ENCODE assay signal across 8 cellular contexts in genomic region chr2:95115418-95115817, GRCh38. TPM values are rescaled to one million over a fixed set of nuclear protein-coding genes. Genes with fewer than 3 reads are reported as not detected.
DNase-seq lines count a peak whose midpoint lies in the region; TF ChIP-seq lines count a peak whose summit lies in the region.

No MANE protein-coding gene starts in this region.

- no peaks in the 10 kb centered on the region for H3K9me3 Mint-ChIP-seq in activated naive CD4-positive, alpha-beta T cell treated with anti-CD3 and anti-CD28 coated beads for 36 hours
- no peaks in the 10 kb centered on the region for H3K9me3 Mint-ChIP-seq in glutamatergic neuron (ENCODE audit: unreplicated experiment)

- no peak overlapping the region for H3K27ac Mint-ChIP-seq in activated naive CD4-positive, alpha-beta T cell treated with anti-CD3 and anti-CD28 coated beads for 36 hours
- no peak overlapping the region for H3K27ac Mint-ChIP-seq in glutamatergic neuron (ENCODE audit: unreplicated experiment)

- H3K4me1 ChIP-seq in GM23248 (ENCODE audit: insufficient read depth) = peaks cover 9% of the 10 kb centered on the region; the same call in 1 of the 2 replicates
- H3K4me1 ChIP-seq in prostate gland (replicated peaks) = no peaks in the 10 kb centered on the region
- peaks cover 31% of the 10 kb centered on the region for H3K4me1 ChIP-seq in vagina

- H3K9me3 ChIP-seq in GM23248 (ENCODE audit: low read depth) = no peaks in the 10 kb centered on the region
- H3K9me3 ChIP-seq in prostate gland = no peaks in the 10 kb centered on the region
- H3K9me3 ChIP-seq in vagina = no peaks in the 10 kb centered on the region

- H3K36me3 ChIP-seq in GM23248 (ENCODE audit: low read depth) = peaks cover 31% of the 10 kb centered on the region
- no peaks in the 10 kb centered on the region for H3K36me3 ChIP-seq in prostate gland
- H3K36me3 ChIP-seq in vagina = peaks cover 0 to 39% of the 10 kb centered on the region in 2 donors

- H3K36me3 Mint-ChIP-seq in activated naive CD4-positive, alpha-beta T cell treated with anti-CD3 and anti-CD28 coated beads for 36 hours (ENCODE audit: low read depth) = peaks cover 28% of the 10 kb centered on the region
- H3K36me3 Mint-ChIP-seq in glutamatergic neuron (ENCODE audit: unreplicated experiment) = no peaks in the 10 kb centered on the region

- H3K4me3 Mint-ChIP-seq in activated naive CD4-positive, alpha-beta T cell treated with anti-CD3 and anti-CD28 coated beads for 36 hours = no peak overlapping the region
- no peak overlapping the region for H3K4me3 Mint-ChIP-seq in glutamatergic neuron (ENCODE audit: unreplicated experiment)

- no peaks in the 10 kb centered on the region for H3K9me2 ChIP-seq in GM23248 (ENCODE audit: insufficient read depth)

- TF ChIP-seq CTCF in glutamatergic neuron (IDR thresholded peaks at IDR 0.05; ENCODE audit: partially characterized antibody, unreplicated experiment) (peak; percentile 70), prostate gland (IDR thresholded peaks at IDR 0.05) (peak in 3 of 4 experiments; percentile 47 to 72 (median 64)), vagina (IDR thresholded peaks at IDR 0.05) (peak; percentile 27 to 38 (median 37))

- H3F3A ChIP-seq in GM23248 (ENCODE audit: insufficient read depth) = peaks cover 12% of the 10 kb centered on the region; the same call in 1 of the 2 replicates

- peaks cover 35% of the 10 kb centered on the region for H3K4me1 Mint-ChIP-seq in activated naive CD4-positive, alpha-beta T cell treated with anti-CD3 and anti-CD28 coated beads for 36 hours (ENCODE audit: low read depth)
- H3K4me1 Mint-ChIP-seq in glutamatergic neuron (ENCODE audit: low read depth, unreplicated experiment) = peaks cover 1% of the 10 kb centered on the region

- H3K27me3 ChIP-seq in GM23248 (replicated peaks; ENCODE audit: insufficient read depth) = no peaks in the 10 kb centered on the region
- H3K27me3 ChIP-seq in prostate gland (replicated peaks; ENCODE audit: insufficient read depth) = no peaks in the 10 kb centered on the region
- H3K27me3 ChIP-seq in vagina = no peaks in the 10 kb centered on the region

- no peak overlapping the region for H3K9ac ChIP-seq in GM23248

- H4K20me1 ChIP-seq in GM23248 (ENCODE audit: insufficient read depth) = no peaks in the 10 kb centered on the region

- H3K79me2 ChIP-seq in GM23248 (ENCODE audit: insufficient read depth) = peaks cover 77% of the 10 kb centered on the region

- DNase-seq in GDM1 (lab: John Stamatoyannopoulos, UW) = peak; percentile 44
- peak; percentile 79 for DNase-seq in GM23248
- DNase-seq in Kasumi-1 (lab: John Stamatoyannopoulos, UW) = peak; percentile 44 to 52
- DNase-seq in SK-MEL-5 (ENCODE audit: low read depth, low spot score) = peak; percentile 82
- peak; percentile 88 for DNase-seq in activated naive CD4-positive, alpha-beta T cell treated with anti-CD3 and anti-CD28 coated beads for 36 hours
- DNase-seq in glutamatergic neuron = peak; percentile 86
- peak; percentile 67 for DNase-seq in prostate gland (ENCODE audit: low spot score)
- DNase-seq in vagina (ENCODE audit: extremely low spot score in 2 of 2) = no peak

- no peak overlapping the region for H2AFZ ChIP-seq in GM23248

- no peaks in the 10 kb centered on the region for H3K27me3 Mint-ChIP-seq in activated naive CD4-positive, alpha-beta T cell treated with anti-CD3 and anti-CD28 coated beads for 36 hours (ENCODE audit: low read depth)
- peaks cover 4% of the 10 kb centered on the region for H3K27me3 Mint-ChIP-seq in glutamatergic neuron (ENCODE audit: unreplicated experiment)

- H3K27ac ChIP-seq in GM23248 (0 out of 2 replicates have a peak overlapping the region, but pooled peaks have one; percentile 6), prostate gland (no peak overlapping the region), vagina (no peak overlapping the region)

- H3K4me2 ChIP-seq in GM23248 (ENCODE audit: unreplicated experiment) = no peak overlapping the region

- no peak overlapping the region for H3K4me3 ChIP-seq in GM23248
- no peak overlapping the region for H3K4me3 ChIP-seq in prostate gland
- no peak overlapping the region for H3K4me3 ChIP-seq in vagina

- in situ Hi-C loops in GM23248 (cut with MboI) (no loop called here), SK-MEL-5 (cut with HindIII; ENCODE audit: low pct_unique_long_range_greater_than_20kb, low sequenced_read_pairs) (no loop called here)

- CTCF ChIA-PET in activated naive CD4-positive, alpha-beta T cell treated with anti-CD3 and anti-CD28 coated beads for 36 hours (lab: Charles Lee) = interaction anchor here (0.7 to 10.2 kb wide), 14 partner anchors 8 to 129 kb away, joined by 3 to 152 read pairs (median 6); partner anchors contain the start of genes MAL, ZNF2 and ZNF514

- TF ChIP-seq POLR2A in prostate gland (IDR thresholded peaks at IDR 0.05) (no peak), vagina (IDR thresholded peaks at IDR 0.05) (no peak)

- 14 to 15% methylated on average over 7 of the region's 7 CpGs for WGBS in GM23248 (ENCODE audit: low coverage in 1 of 2, low lambda C conversion rate in 2 of 2, missing lambda C conversion rate in 2 of 2), 2 experiments
- WGBS in prostate gland = 10% methylated on average over 7 of the region's 7 CpGs

- intact Hi-C loops in activated naive CD4-positive, alpha-beta T cell treated with anti-CD3 and anti-CD28 coated beads for 36 hours (cut with micrococcal nuclease) = loop anchor here (1.0 kb wide), 5 partner anchors 35 to 241 kb away; no protein-coding TSS in a partner anchor
- intact Hi-C loops in prostate gland (cut with DNase I) = loop anchor here (1.0 kb wide), 1 partner anchor 93 kb away; no protein-coding TSS in a partner anchor
- intact Hi-C loops in vagina (cut with DNase I) = no loop called here

RNA-seq across cellular contexts. Expression of gene MRPS5, which starts 6.2 kb away (rescaled TPM):
- total RNA-seq in GM23248 (2014; rRNA removed; shearing (Covaris generic)) = 26.1 and 34.3 TPM in 2 replicates
- polyA plus RNA-seq in GM23248 (2016; fragmentation: Nextera tagmentation; extraction: Ambion mirVana) = 38.1 and 38.4 TPM in 2 replicates
- total RNA-seq in SK-MEL-5 (2014; rRNA removed; shearing (Covaris generic)) = 114 and 124 TPM in 2 replicates
- polyA plus RNA-seq in SK-MEL-5 (2015; cell fraction: cytosol; rRNA removed) = 83.2 and 92.0 TPM in 2 replicates
- polyA plus RNA-seq in SK-MEL-5 (2015; cell fraction: nucleus; rRNA removed) = 172 and 174 TPM in 2 replicates
- 10 to 100 TPM; 90.4 to 96.0 TPM for total RNA-seq in activated naive CD4-positive, alpha-beta T cell treated with anti-CD3 and anti-CD28 coated beads for 36 hours
- 68.7 TPM for total RNA-seq in glutamatergic neuron (ENCODE audit: unreplicated experiment)
- total RNA-seq in prostate gland = 10 to 100 TPM; 35.0 to 49.9 TPM
- 55.0 TPM for total RNA-seq in vagina

RNA-seq across cellular contexts. Expression of gene ZNF514, which starts 44.2 kb away (rescaled TPM):
- 8.1 and 12.8 TPM in 2 replicates for total RNA-seq in GM23248 (2014; rRNA removed; shearing (Covaris generic))
- 5.3 and 5.6 TPM in 2 replicates for polyA plus RNA-seq in GM23248 (2016; fragmentation: Nextera tagmentation; extraction: Ambion mirVana)
- 6.8 and 7.5 TPM in 2 replicates for total RNA-seq in SK-MEL-5 (2014; rRNA removed; shearing (Covaris generic))
- polyA plus RNA-seq in SK-MEL-5 (2015; cell fraction: cytosol; rRNA removed) = 4.3 and 5.3 TPM in 2 replicates
- 30.5 and 42.8 TPM in 2 replicates for polyA plus RNA-seq in SK-MEL-5 (2015; cell fraction: nucleus; rRNA removed)
- 1 to 10 TPM; 9.1 to 9.7 TPM for total RNA-seq in activated naive CD4-positive, alpha-beta T cell treated with anti-CD3 and anti-CD28 coated beads for 36 hours
- total RNA-seq in glutamatergic neuron (ENCODE audit: unreplicated experiment) = 19.1 TPM
- total RNA-seq in prostate gland = 10 to 100 TPM; 19.1 TPM
- 14.0 TPM for total RNA-seq in vagina

RNA-seq across cellular contexts. Expression of gene ZNF2, which starts 50.2 kb away (rescaled TPM):
- 5.6 and 7.6 TPM in 2 replicates for total RNA-seq in GM23248 (2014; rRNA removed; shearing (Covaris generic))
- polyA plus RNA-seq in GM23248 (2016; fragmentation: Nextera tagmentation; extraction: Ambion mirVana) = 3.3 and 4.3 TPM in 2 replicates
- 6.5 and 7.6 TPM in 2 replicates for total RNA-seq in SK-MEL-5 (2014; rRNA removed; shearing (Covaris generic))
- polyA plus RNA-seq in SK-MEL-5 (2015; cell fraction: cytosol; rRNA removed) = 2.3 and 3.5 TPM in 2 replicates
- 2.6 and 5.9 TPM in 2 replicates for polyA plus RNA-seq in SK-MEL-5 (2015; cell fraction: nucleus; rRNA removed)
- 1 to 10 TPM; 2.6 to 3.1 TPM for total RNA-seq in activated naive CD4-positive, alpha-beta T cell treated with anti-CD3 and anti-CD28 coated beads for 36 hours
- total RNA-seq in glutamatergic neuron (ENCODE audit: unreplicated experiment) (3.3 TPM), prostate gland (1 to 10 TPM; 6.2 to 7.1 TPM), vagina (4.2 TPM)

Comparison
In these comparisons a context has a peak if more than half of its experiments do, and no peak if none do; other contexts are left out.
1. DNase-seq: peak in GDM1 (single experiment), GM23248 (single experiment), Kasumi-1 (2 of 2), SK-MEL-5 (single experiment), activated naive CD4-positive, alpha-beta T cell treated with anti-CD3 and anti-CD28 coated beads for 36 hours (single experiment), glutamatergic neuron (single experiment) and prostate gland (single experiment); none in vagina (0 of 2).
2. Peak in every context shown above with its lines, with median percentiles within 50 percentile points of each other: CTCF ChIP-seq.